In genomic region chr22:44777364-44777756, GRCh38 we compare ENCODE assay signal across 22 cellular contexts. TPM values are rescaled to one million over a fixed set of nuclear protein-coding genes. Genes with fewer than 3 reads are reported as not detected.
"Had no signal": no experiment of that assay in that cellular context is flagged by ENCODE, and none has a peak within 500 bp of the region (broad histone marks: within the 10 kb centered on the region; RNA-seq: fewer than 3 reads in every experiment).

No MANE protein-coding gene starts in this region.

- H3K27me3 Mint-ChIP-seq: natural killer cell treated with Interleukin-12 subunit alpha and Interleukin-12 subunit beta and Interleukin-15 and Interleukin-18, amount 100 ng/mL, for 72 hours; stimulated activated naive CD8-positive, alpha-beta T cell treated with anti-CD3 and anti-CD28 coated beads, Interleukin-15, amount 100 ng/mL, for 72 hours; type B pancreatic cell had no signal

- H3K9me3 ChIP-seq: gastrocnemius medialis, suprapubic skin had no signal

- H3K36me3 ChIP-seq: adrenal gland, gastrocnemius medialis, right atrium auricular region, suprapubic skin had no signal

- H3K4me1 Mint-ChIP-seq: memory B cell; stimulated activated naive CD8-positive, alpha-beta T cell treated with anti-CD3 and anti-CD28 coated beads, Interleukin-15, amount 100 ng/mL, for 72 hours had no signal

- ATAC-seq: activated naive CD4-positive, alpha-beta T cell treated with anti-CD3 and anti-CD28 coated beads, Interleukin-2, amount 50 U/mL, for 72 hours; activated T-cell treated with anti-CD3 and anti-CD28 coated beads, Interleukin-2, amount 50 U/mL, for 72 hours; gastrocnemius medialis; natural killer cell treated with Interleukin-12 subunit alpha and Interleukin-12 subunit beta and Interleukin-15 and Interleukin-18, amount 100 ng/mL, for 72 hours; stimulated activated naive CD8-positive, alpha-beta T cell treated with anti-CD3 and anti-CD28 coated beads, Interleukin-15, amount 100 ng/mL, for 72 hours had no signal

- H3K27ac Mint-ChIP-seq: activated naive CD4-positive, alpha-beta T cell treated with anti-CD3 and anti-CD28 coated beads, Interleukin-2, amount 50 U/mL, for 72 hours; activated T-cell treated with anti-CD3 and anti-CD28 coated beads, Interleukin-2, amount 50 U/mL, for 72 hours; memory B cell; natural killer cell treated with Interleukin-12 subunit alpha and Interleukin-12 subunit beta and Interleukin-15 and Interleukin-18, amount 100 ng/mL, for 72 hours; stimulated activated naive CD8-positive, alpha-beta T cell treated with anti-CD3 and anti-CD28 coated beads, Interleukin-15, amount 100 ng/mL, for 72 hours; type B pancreatic cell had no signal

- DNase-seq: activated CD4-positive, alpha-beta T cell treated with anti-CD3 and anti-CD28 coated beads, Interleukin-2, amount 50 U/mL, for 1 hour; activated CD4-positive, CD25-positive, alpha-beta regulatory T cell treated with anti-CD3 and anti-CD28 coated beads, Interleukin-2, amount 50 U/mL, for 72 hours; activated CD8-positive, alpha-beta memory T cell treated with anti-CD3 and anti-CD28 coated beads for 24 hours; activated CD8-positive, alpha-beta memory T cell treated with anti-CD3 and anti-CD28 coated beads, Interleukin-2, amount 50 U/mL, for 48 hours; activated effector memory CD4-positive, alpha-beta T cell treated with anti-CD3 and anti-CD28 coated beads, Interleukin-2, amount 50 U/mL, for 16 hours; activated T-cell treated with anti-CD3 and anti-CD28 coated beads, Interleukin-2, amount 50 U/mL, for 72 hours; adrenal gland; cerebellar nuclear complex; effector CD4-positive, alpha-beta T cell; gastrocnemius medialis; head of caudate nucleus; stimulated activated CD4-positive, alpha-beta T cell treated with anti-CD3 and anti-CD28 coated beads, Interleukin-15, amount 100 ng/mL, for 24 hours; stimulated activated CD4-positive, alpha-beta T cell treated with anti-CD3 and anti-CD28 coated beads, Interleukin-4, amount 100 ng/mL, for 1 hour; stimulated activated naive CD8-positive, alpha-beta T cell treated with anti-CD3 and anti-CD28 coated beads, Interleukin-15, amount 100 ng/mL, for 72 hours; T1000 had no signal

- H3K4me1 ChIP-seq: adrenal gland, gastrocnemius medialis, right atrium auricular region, suprapubic skin had no signal

- H3K4me3 Mint-ChIP-seq: activated T-cell treated with anti-CD3 and anti-CD28 coated beads, Interleukin-2, amount 50 U/mL, for 72 hours; memory B cell; natural killer cell treated with Interleukin-12 subunit alpha and Interleukin-12 subunit beta and Interleukin-15 and Interleukin-18, amount 100 ng/mL, for 72 hours; stimulated activated naive CD8-positive, alpha-beta T cell treated with anti-CD3 and anti-CD28 coated beads, Interleukin-15, amount 100 ng/mL, for 72 hours; type B pancreatic cell had no signal

- H3K9me3 Mint-ChIP-seq: natural killer cell treated with Interleukin-12 subunit alpha and Interleukin-12 subunit beta and Interleukin-15 and Interleukin-18, amount 100 ng/mL, for 72 hours had no signal

- H3K36me3 Mint-ChIP-seq: memory B cell had no signal

- H3K27me3 ChIP-seq: adrenal gland, right atrium auricular region, suprapubic skin had no signal

- H3K4me3 ChIP-seq: adrenal gland, gastrocnemius medialis, right atrium auricular region, skin epidermis, suprapubic skin had no signal

RNA-seq across cellular contexts. Expression of gene ARHGAP8, which starts 25.0 kb away (rescaled TPM):
- total RNA-seq: gastrocnemius medialis had no signal
